Comparison of ENCODE assay signal across 10 cellular contexts in genomic region chr10:96758423-96758822, GRCh38. TPM values are rescaled to one million over a fixed set of nuclear protein-coding genes. Genes with fewer than 3 reads are reported as not detected.
DNase-seq lines count a peak whose midpoint lies in the region; ATAC-seq and TF ChIP-seq lines count a peak whose summit lies in the region.
"Had no signal": no experiment of that assay in that cellular context is flagged by ENCODE, and none has a peak within 500 bp of the region (broad histone marks: within the 10 kb centered on the region; RNA-seq: fewer than 3 reads in every experiment).

No MANE protein-coding gene starts in this region.

- H3K4ac ChIP-seq in mesenchymal stem cell (ENCODE audit: low read depth in 1 of 2, low read length in 2 of 2) = no peak overlapping the region

- no peak overlapping the region for H2AFZ ChIP-seq in mesenchymal stem cell (ENCODE audit: low read depth, low read length)

- no peaks in the 10 kb centered on the region for H3K4me1 ChIP-seq in transverse colon
- H3K4me1 ChIP-seq in mesenchymal stem cell (ENCODE audit: control insufficient read depth, insufficient read depth, low read depth, low read length) = no peaks in the 10 kb centered on the region

- H3K36me3 Mint-ChIP-seq in activated naive CD8-positive, alpha-beta T cell treated with anti-CD3 and anti-CD28 coated beads, Interleukin-2, amount 50 U/mL, for 24 hours (ENCODE audit: low read depth) = no peaks in the 10 kb centered on the region
- H3K36me3 Mint-ChIP-seq in activated naive CD8-positive, alpha-beta T cell treated with anti-CD3 and anti-CD28 coated beads for 36 hours = no peaks in the 10 kb centered on the region
- H3K36me3 Mint-ChIP-seq in stimulated activated effector memory CD8-positive, alpha-beta T cell treated with anti-CD3 and anti-CD28 coated beads, Interleukin-12 subunit alpha, Interleukin-12 subunit beta, amount 100 ng/mL, for 72 hours = no peaks in the 10 kb centered on the region
- H3K36me3 Mint-ChIP-seq: activated naive CD8-positive, alpha-beta T cell treated with anti-CD3 and anti-CD28 coated beads, Interleukin-2, amount 10 ng/mL, durations not matched to agents 7 days and 5 days had no signal

- H3K27ac ChIP-seq in transverse colon = no peak overlapping the region
- H3K27ac ChIP-seq in mesenchymal stem cell (ENCODE audit: low read length, poor library complexity, severe bottlenecking) = no peak overlapping the region
- H3K27ac ChIP-seq: neutrophil had no signal

- no peak for DNase-seq in activated naive CD8-positive, alpha-beta T cell treated with anti-CD3 and anti-CD28 coated beads, Interleukin-2, amount 50 U/mL, for 24 hours
- DNase-seq in activated naive CD8-positive, alpha-beta T cell treated with anti-CD3 and anti-CD28 coated beads for 36 hours = no peak
- DNase-seq in OCI-M1 (lab: John Stamatoyannopoulos, UW) = peak; percentile 25
- no peak for DNase-seq in stimulated activated effector memory CD8-positive, alpha-beta T cell treated with anti-CD3 and anti-CD28 coated beads, Interleukin-12 subunit alpha, Interleukin-12 subunit beta, amount 100 ng/mL, for 72 hours (ENCODE audit: low spot score in 2 of 2)
- DNase-seq in transverse colon = no peak
- no peak for DNase-seq in mesenchymal stem cell
- no peak for DNase-seq in epidermal melanocyte (ENCODE audit: insufficient read length, low spot score)
- DNase-seq: activated naive CD8-positive, alpha-beta T cell treated with anti-CD3 and anti-CD28 coated beads, Interleukin-2, amount 10 ng/mL, durations not matched to agents 7 days and 5 days had no signal

- H3K23ac ChIP-seq in mesenchymal stem cell (ENCODE audit: low read length in 2 of 2) = no peak overlapping the region

- TF ChIP-seq EP300 in transverse colon (IDR thresholded peaks at IDR 0.05; ENCODE audit: low read depth) = no peak

- no peak overlapping the region for H3K14ac ChIP-seq in mesenchymal stem cell (ENCODE audit: low read length in 2 of 2)

- 47% methylated on average over 1 of the region's 1 CpG; no CpG with 5 or more reads in 1 of the 2 donors for WGBS in transverse colon (ENCODE audit: low coverage in 1 of 2), 2 donors
- 72% methylated on average over 1 of the region's 1 CpG for whole genome bisulfite sequencing in mesenchymal stem cell

- H4K91ac ChIP-seq in mesenchymal stem cell (ENCODE audit: low read length) = no peak overlapping the region

- H3K4me1 Mint-ChIP-seq in activated naive CD8-positive, alpha-beta T cell treated with anti-CD3 and anti-CD28 coated beads, Interleukin-2, amount 50 U/mL, for 24 hours = peaks cover 13% of the 10 kb centered on the region
- no peaks in the 10 kb centered on the region for H3K4me1 Mint-ChIP-seq in activated naive CD8-positive, alpha-beta T cell treated with anti-CD3 and anti-CD28 coated beads for 36 hours
- peaks cover 19% of the 10 kb centered on the region for H3K4me1 Mint-ChIP-seq in stimulated activated effector memory CD8-positive, alpha-beta T cell treated with anti-CD3 and anti-CD28 coated beads, Interleukin-12 subunit alpha, Interleukin-12 subunit beta, amount 100 ng/mL, for 72 hours

- H3K18ac ChIP-seq in mesenchymal stem cell (ENCODE audit: low read depth in 1 of 2, low read length in 2 of 2) = no peak overlapping the region

- H2AK5ac ChIP-seq in mesenchymal stem cell (ENCODE audit: low read length, severe bottlenecking) = no peak overlapping the region

- H3K36me3 ChIP-seq in transverse colon = no peaks in the 10 kb centered on the region
- no peaks in the 10 kb centered on the region for H3K36me3 ChIP-seq in mesenchymal stem cell (ENCODE audit: control insufficient read depth in 1 of 2, insufficient read depth in 2 of 2, low read depth in 1 of 2, low read length in 2 of 2)
- H3K36me3 ChIP-seq: neutrophil had no signal

- no peak for TF ChIP-seq POLR2A in transverse colon (IDR thresholded peaks at IDR 0.05)

- no peak for TF ChIP-seq CTCF in transverse colon (IDR thresholded peaks at IDR 0.05)

- H3K4me3 ChIP-seq in transverse colon (no peak overlapping the region), mesenchymal stem cell (ENCODE audit: insufficient read depth in 1 of 2, low read depth in 1 of 2, low read length in 2 of 2) (no peak overlapping the region)

- H3K27ac Mint-ChIP-seq in activated naive CD8-positive, alpha-beta T cell treated with anti-CD3 and anti-CD28 coated beads, Interleukin-2, amount 50 U/mL, for 24 hours = peak overlapping the region; percentile 1
- H3K27ac Mint-ChIP-seq in activated naive CD8-positive, alpha-beta T cell treated with anti-CD3 and anti-CD28 coated beads for 36 hours = no peak overlapping the region
- H3K27ac Mint-ChIP-seq in stimulated activated effector memory CD8-positive, alpha-beta T cell treated with anti-CD3 and anti-CD28 coated beads, Interleukin-12 subunit alpha, Interleukin-12 subunit beta, amount 100 ng/mL, for 72 hours = no peak overlapping the region
- H3K27ac Mint-ChIP-seq: activated naive CD8-positive, alpha-beta T cell treated with anti-CD3 and anti-CD28 coated beads, Interleukin-2, amount 10 ng/mL, durations not matched to agents 7 days and 5 days had no signal

- H3K79me1 ChIP-seq in mesenchymal stem cell (replicated peaks; ENCODE audit: low read length, poor library complexity, severe bottlenecking) = no peaks in the 10 kb centered on the region

- no peak overlapping the region for H3K4me2 ChIP-seq in mesenchymal stem cell (ENCODE audit: low read length, poor library complexity, severe bottlenecking)

- no peak overlapping the region for H4K8ac ChIP-seq in mesenchymal stem cell (ENCODE audit: low read length)

- in situ Hi-C loops in transverse colon (cut with MboI; ENCODE audit: low pct_ligation_motif_present in 1 of 4, low pct_unique_long_range_greater_than_20kb in 1 of 4, low sequenced_read_pairs in 3 of 4) = loop anchor here in 1 of 4 donors (25.0 kb wide), 1 partner anchor 279 kb away; no protein-coding TSS in a partner anchor

- H3K27me3 ChIP-seq in transverse colon (no peaks in the 10 kb centered on the region), mesenchymal stem cell (ENCODE audit: control insufficient read depth in 1 of 2, insufficient read depth in 1 of 2, low read length in 2 of 2) (no peaks in the 10 kb centered on the region)
- H3K27me3 ChIP-seq: neutrophil had no signal

- H2BK120ac ChIP-seq in mesenchymal stem cell (ENCODE audit: low read depth, low read length) = no peak overlapping the region

- H3K9ac ChIP-seq in mesenchymal stem cell (ENCODE audit: low read length) = no peak overlapping the region

- intact Hi-C loops in transverse colon (cut with DNase I; ENCODE audit: low total_unique reads) = no loop called here

- H2BK12ac ChIP-seq in mesenchymal stem cell (ENCODE audit: low read length in 2 of 2) = no peak overlapping the region

- H3K4me3 Mint-ChIP-seq in activated naive CD8-positive, alpha-beta T cell treated with anti-CD3 and anti-CD28 coated beads, Interleukin-2, amount 50 U/mL, for 24 hours = no peak overlapping the region
- H3K4me3 Mint-ChIP-seq in activated naive CD8-positive, alpha-beta T cell treated with anti-CD3 and anti-CD28 coated beads for 36 hours = no peak overlapping the region
- no peak overlapping the region for H3K4me3 Mint-ChIP-seq in stimulated activated effector memory CD8-positive, alpha-beta T cell treated with anti-CD3 and anti-CD28 coated beads, Interleukin-12 subunit alpha, Interleukin-12 subunit beta, amount 100 ng/mL, for 72 hours
- H3K4me3 Mint-ChIP-seq: activated naive CD8-positive, alpha-beta T cell treated with anti-CD3 and anti-CD28 coated beads, Interleukin-2, amount 10 ng/mL, durations not matched to agents 7 days and 5 days had no signal

- H2BK15ac ChIP-seq in mesenchymal stem cell (ENCODE audit: low read depth, poor library complexity, severe bottlenecking) = no peak overlapping the region

- no peaks in the 10 kb centered on the region for H3K9me3 Mint-ChIP-seq in activated naive CD8-positive, alpha-beta T cell treated with anti-CD3 and anti-CD28 coated beads, Interleukin-2, amount 50 U/mL, for 24 hours
- no peaks in the 10 kb centered on the region for H3K9me3 Mint-ChIP-seq in activated naive CD8-positive, alpha-beta T cell treated with anti-CD3 and anti-CD28 coated beads for 36 hours
- no peaks in the 10 kb centered on the region for H3K9me3 Mint-ChIP-seq in stimulated activated effector memory CD8-positive, alpha-beta T cell treated with anti-CD3 and anti-CD28 coated beads, Interleukin-12 subunit alpha, Interleukin-12 subunit beta, amount 100 ng/mL, for 72 hours
- H3K9me3 Mint-ChIP-seq: activated naive CD8-positive, alpha-beta T cell treated with anti-CD3 and anti-CD28 coated beads, Interleukin-2, amount 10 ng/mL, durations not matched to agents 7 days and 5 days had no signal

- H3K27me3 Mint-ChIP-seq in activated naive CD8-positive, alpha-beta T cell treated with anti-CD3 and anti-CD28 coated beads, Interleukin-2, amount 50 U/mL, for 24 hours = no peaks in the 10 kb centered on the region
- H3K27me3 Mint-ChIP-seq in activated naive CD8-positive, alpha-beta T cell treated with anti-CD3 and anti-CD28 coated beads for 36 hours = no peaks in the 10 kb centered on the region

- H2BK5ac ChIP-seq in mesenchymal stem cell (ENCODE audit: low read depth, low read length, poor library complexity, severe bottlenecking) = no peak overlapping the region

- no peak for ATAC-seq in activated naive CD8-positive, alpha-beta T cell treated with anti-CD3 and anti-CD28 coated beads, Interleukin-2, amount 50 U/mL, for 24 hours
- ATAC-seq in HG03064 (IDR thresholded peaks at IDR 0.05; ENCODE audit: low read depth, unreplicated experiment) = peak; percentile 89
- ATAC-seq in stimulated activated effector memory CD8-positive, alpha-beta T cell treated with anti-CD3 and anti-CD28 coated beads, Interleukin-12 subunit alpha, Interleukin-12 subunit beta, amount 100 ng/mL, for 72 hours = peak; percentile 73

- H3K9me3 ChIP-seq in transverse colon (no peaks in the 10 kb centered on the region), mesenchymal stem cell (ENCODE audit: control insufficient read depth, low read length) (no peaks in the 10 kb centered on the region)
- H3K9me3 ChIP-seq: neutrophil had no signal

RNA-seq across cellular contexts. Expression of gene PIK3AP1, which starts 38.1 kb away (rescaled TPM):
- total RNA-seq in activated naive CD8-positive, alpha-beta T cell treated with anti-CD3 and anti-CD28 coated beads for 36 hours = 1 to 10 TPM; 4.5 to 5.1 TPM
- total RNA-seq in transverse colon = 10 to 100 TPM in 3 of 4 donors, 1 to 10 TPM in 1; 6.4 to 42.6 (median 16.3) TPM
- polyA plus RNA-seq in mesenchymal stem cell (2013, experiment 1 of 2) = not detected
- 0.03 TPM for polyA plus RNA-seq in mesenchymal stem cell (2013, experiment 2 of 2)
